In the genomic region with DNA sequence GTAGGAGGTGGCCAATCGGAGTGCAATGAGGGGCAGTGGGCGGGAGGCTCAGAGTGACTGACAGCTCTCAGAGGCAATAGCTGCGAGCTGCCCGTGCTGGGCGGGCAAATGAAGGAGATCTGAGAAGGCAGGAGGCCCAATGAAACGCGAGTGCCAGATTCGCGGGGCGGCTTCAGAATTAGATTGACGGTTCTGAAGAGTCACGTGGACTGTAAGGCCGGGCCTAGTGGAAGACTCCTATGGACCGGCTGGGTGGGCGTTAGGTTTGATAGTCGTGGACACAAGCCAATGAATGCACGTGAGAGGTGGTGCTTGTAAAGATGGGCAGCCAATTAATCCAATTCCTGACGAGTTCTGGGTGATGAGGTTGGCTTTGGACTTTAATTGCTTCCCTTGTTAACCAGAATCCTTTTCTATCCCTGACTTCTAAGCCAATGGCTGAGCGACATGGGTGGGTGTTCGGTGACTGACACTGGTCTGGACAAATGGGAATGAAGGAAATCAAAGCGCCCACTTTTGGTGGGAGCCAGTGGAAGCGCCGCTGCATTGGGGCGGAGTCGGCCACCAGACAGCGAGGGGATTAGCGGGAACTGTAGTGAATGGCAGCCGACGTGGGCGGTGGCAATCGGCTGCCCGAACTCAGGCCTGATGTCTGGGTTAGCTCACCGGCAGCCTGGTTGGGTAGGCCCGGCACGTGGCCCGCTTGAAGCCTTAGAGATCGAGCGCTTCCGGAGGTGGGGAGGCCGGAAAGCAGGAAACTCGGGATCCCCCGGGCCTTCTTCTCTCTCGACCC, we compare ENCODE assay signal across 8 cellular contexts. TPM values are rescaled to one million over a fixed set of nuclear protein-coding genes. Genes with fewer than 3 reads are reported as not detected.
DNase-seq lines count a peak whose midpoint lies in the region; ATAC-seq, FAIRE-seq and TF ChIP-seq lines count a peak whose summit lies in the region.

No MANE protein-coding gene starts in this region.

- H3K4me1 Mint-ChIP-seq in brain: peaks cover 44% of the 10 kb centered on the region

- peak overlapping the region; percentile 15; the same call in 2 of the 3 replicates for H3K4me3 ChIP-seq in A549
- H3K4me3 ChIP-seq in gastrocnemius medialis: peak overlapping the region; percentile 36 to 81 (median 44)

- H3K27me3 Mint-ChIP-seq in brain: peaks cover 17% of the 10 kb centered on the region

- DNase-seq in A549 (ENCODE audit: low read depth in 1 of 2, low spot score in 1 of 2) (peak; percentile 97 to 100), NCI-H2107 treated with DMSO at 0.1 percent for 48 hours (lab: John Stamatoyannopoulos, UW; ENCODE audit: unreplicated experiment) (peak; percentile 99), iPS DF 19.7 (ENCODE audit: low read depth, low spot score) (peak; percentile 99), gastrocnemius medialis (peak; percentile 100)

- TF ChIP-seq RAD21 in A549 (conservative IDR thresholded peaks at IDR 0.05 in 1 of 2, IDR thresholded peaks at IDR 0.05 in 1 of 2): no peak

- peaks cover 15% of the 10 kb centered on the region; the same call in 2 of the 3 replicates for H3K4me1 ChIP-seq in A549
- H3K4me1 ChIP-seq in gastrocnemius medialis: peaks cover 20 to 24% of the 10 kb centered on the region in 2 donors

- peak overlapping the region; percentile 72 to 87 (median 76) for H3K4me3 Mint-ChIP-seq in brain

- no peaks in the 10 kb centered on the region for H3K9me3 ChIP-seq in A549
- no peaks in the 10 kb centered on the region for H3K9me3 ChIP-seq in gastrocnemius medialis

- H3K27ac ChIP-seq in A549 (peak overlapping the region; percentile 68 to 87), gastrocnemius medialis (peak overlapping the region; percentile 84 to 91 (median 86))

- peaks cover 0 to 19% of the 10 kb centered on the region in 2 donors for H3K36me3 ChIP-seq in gastrocnemius medialis

- peaks cover 0 to 5% (median 0%) of the 10 kb centered on the region in 5 experiments for H3K9me3 Mint-ChIP-seq in brain

- intact Hi-C loops in gastrocnemius medialis (cut with DNase I; ENCODE audit: low total_unique reads): loop anchor here (1.0 to 10.0 kb wide), 5 partner anchors 32 to 210 kb away; a partner anchor contains a TSS

- TF ChIP-seq POLR2A in A549 (IDR thresholded peaks at IDR 0.05; ENCODE audit: low read length) (peak; percentile 17; the same call in 1 of the 2 replicates), gastrocnemius medialis (IDR thresholded peaks at IDR 0.05) (no peak)

- peak overlapping the region; percentile 89 to 97 (median 97) for H3K27ac Mint-ChIP-seq in brain

- H3K36me3 Mint-ChIP-seq in brain: peaks cover 33% of the 10 kb centered on the region

- TF ChIP-seq CTCF in A549 (IDR thresholded peaks at IDR 0.05) (no peak), brain (conservative IDR thresholded peaks at IDR 0.05) (no peak), gastrocnemius medialis (IDR thresholded peaks at IDR 0.05 in 4 of 5, conservative IDR thresholded peaks at IDR 0.05 in 1 of 5) (peak in 1 of 5 experiments; percentile 13)

- no peak for TF ChIP-seq EP300 in A549 (IDR thresholded peaks at IDR 0.05)

- H3K4me2 ChIP-seq in A549: peak overlapping the region; percentile 51

- in situ Hi-C loops in gastrocnemius medialis (cut with MboI; ENCODE audit: low sequenced_read_pairs in 4 of 4): no loop called here

- FAIRE-seq in A549 (lab: Jason Lieb, UNC) (no peak), TTC549 (lab: Jason Lieb, UNC) (peak; percentile 99)

- ATAC-seq in A549 (peak; percentile 95 to 96), GM18861 (IDR thresholded peaks at IDR 0.05; ENCODE audit: unreplicated experiment) (peak; percentile 80), HG03066 (IDR thresholded peaks at IDR 0.05; ENCODE audit: low read depth, unreplicated experiment) (peak; percentile 88), gastrocnemius medialis (peak; percentile 92 to 95)

- WGBS in A549 (ENCODE audit: missing lambda C conversion rate): 4% methylated on average over 34 of the region's 43 CpGs

- POLR2A ChIA-PET in A549 (lab: Yijun Ruan, JAX): interaction anchor here (0.7 to 1.2 kb wide), 5 partner anchors 11 to 64 kb away, joined by 3 to 6 read pairs (median 4); a partner anchor contains a TSS

- CTCF ChIA-PET in A549 (lab: Yijun Ruan, JAX): interaction anchor here (1.0 to 1.4 kb wide), 2 partner anchors 9 to 207 kb away, joined by 3 to 4 read pairs; no protein-coding TSS in a partner anchor

- H3K27me3 ChIP-seq in gastrocnemius medialis: no peaks in the 10 kb centered on the region

TF ChIP-seq in A549, 52 proteins besides CTCF, POLR2A, EP300 and RAD21 (continues in another document):
- TF ChIP-seq CHD4 (IDR thresholded peaks at IDR 0.05; ENCODE audit: borderline replicate concordance) (no peak), ZSCAN20 (CRISPR knock-in tag; IDR thresholded peaks at IDR 0.05) (peak; percentile 87), SREBF2 (IDR thresholded peaks at IDR 0.05) (no peak), TP53 (CRISPR knock-in tag; IDR thresholded peaks at IDR 0.05) (peak; percentile 86), CBX2 (IDR thresholded peaks at IDR 0.05; ENCODE audit: borderline replicate concordance, low read depth) (no peak), EHF (CRISPR knock-in tag; IDR thresholded peaks at IDR 0.05) (peak; percentile 70; the same call in 1 of the 2 replicates), HOXA7 (CRISPR knock-in tag; IDR thresholded peaks at IDR 0.05) (no peak), ZFP36 (IDR thresholded peaks at IDR 0.05; ENCODE audit: borderline replicate concordance, partially characterized antibody) (no peak), MAFK (IDR thresholded peaks at IDR 0.05; ENCODE audit: partially characterized antibody) (no peak), HEYL (CRISPR knock-in tag; IDR thresholded peaks at IDR 0.05) (0 out of 2 replicates have a peak, but pooled peaks have one; percentile 60), NPAS2 (CRISPR knock-in tag; IDR thresholded peaks at IDR 0.05; ENCODE audit: borderline replicate concordance) (peak; percentile 39; the same call in 1 of the 2 replicates), RCOR1 (IDR thresholded peaks at IDR 0.05; ENCODE audit: low read depth, low read length) (no peak), SMC3 (IDR thresholded peaks at IDR 0.05) (no peak), ESRRA (IDR thresholded peaks at IDR 0.05; ENCODE audit: borderline replicate concordance, low read length) (no peak), HOXB5 (CRISPR knock-in tag; IDR thresholded peaks at IDR 0.05) (peak; percentile 93)
- TF ChIP-seq, protein P1, sequence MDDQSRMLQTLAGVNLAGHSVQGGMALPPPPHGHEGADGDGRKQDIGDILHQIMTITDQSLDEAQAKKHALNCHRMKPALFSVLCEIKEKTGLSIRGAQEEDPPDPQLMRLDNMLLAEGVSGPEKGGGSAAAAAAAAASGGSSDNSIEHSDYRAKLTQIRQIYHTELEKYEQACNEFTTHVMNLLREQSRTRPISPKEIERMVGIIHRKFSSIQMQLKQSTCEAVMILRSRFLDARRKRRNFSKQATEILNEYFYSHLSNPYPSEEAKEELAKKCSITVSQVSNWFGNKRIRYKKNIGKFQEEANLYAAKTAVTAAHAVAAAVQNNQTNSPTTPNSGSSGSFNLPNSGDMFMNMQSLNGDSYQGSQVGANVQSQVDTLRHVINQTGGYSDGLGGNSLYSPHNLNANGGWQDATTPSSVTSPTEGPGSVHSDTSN (IDR thresholded peaks at IDR 0.05): peak; percentile 97

RNA-seq across cellular contexts. Expression of a gene that starts 0.5 kb away (rescaled TPM):
- polyA plus RNA-seq in A549 (2011; rRNA removed) (45.6 and 54.3 TPM in 2 replicates), A549 (2017; fragmentation: RNase III; extraction: RNeasy Plus Mini Kit Qiagen cat#74134 plus additional on column Dnase treatment) (177 to 192 TPM (median 183 TPM) in 3 replicates), brain (ENCODE audit: insufficient read depth, low read depth, low replicate concordance) (471 TPM)
- polyA plus RNA-seq in A549 (2012; cell fraction: cytosol; rRNA removed): 76.2 and 118 TPM in 2 replicates
- 118 and 127 TPM in 2 replicates for polyA plus RNA-seq in A549 (2012; cell fraction: nucleus; rRNA removed)
- polyA minus RNA-seq in A549 (2011; rRNA and poly(A)+ RNA removed): 66.9 and 90.9 TPM in 2 replicates
- 100 to 1,000 TPM in 1 of 4 donors, 10 to 100 TPM in 3; 49.1 to 124 (median 85.6) TPM for total RNA-seq in gastrocnemius medialis

RNA-seq across cellular contexts. Expression of a gene that starts 8.4 kb away (rescaled TPM):
- polyA plus RNA-seq in A549 (2011; rRNA removed) (0.09 and 0.17 TPM in 2 replicates), A549 (2017; fragmentation: RNase III; extraction: RNeasy Plus Mini Kit Qiagen cat#74134 plus additional on column Dnase treatment) (0.15 to 0.26 TPM (median 0.22 TPM) in 3 replicates), brain (ENCODE audit: insufficient read depth, low read depth, low replicate concordance) (1.1 TPM)
- 0.30 and 0.43 TPM in 2 replicates for polyA plus RNA-seq in A549 (2012; cell fraction: cytosol; rRNA removed)
- polyA plus RNA-seq in A549 (2012; cell fraction: nucleus; rRNA removed): 1.3 and 1.5 TPM in 2 replicates
- polyA minus RNA-seq in A549 (2011; rRNA and poly(A)+ RNA removed): not detected in 2 replicates
- total RNA-seq in gastrocnemius medialis: under 1 TPM in 1 of 4 donors, not detected in 3; 0.42 TPM

RNA-seq across cellular contexts. Expression of a gene that starts 32.2 kb away (rescaled TPM):
- 32.1 and 39.0 TPM in 2 replicates for polyA plus RNA-seq in A549 (2011; rRNA removed)
- 61.9 and 70.5 TPM in 2 replicates for polyA plus RNA-seq in A549 (2012; cell fraction: cytosol; rRNA removed)
- polyA plus RNA-seq in A549 (2012; cell fraction: nucleus; rRNA removed): 47.2 and 62.0 TPM in 2 replicates
- polyA plus RNA-seq in A549 (2017; fragmentation: RNase III; extraction: RNeasy Plus Mini Kit Qiagen cat#74134 plus additional on column Dnase treatment): 75.0 to 76.8 TPM (median 75.3 TPM) in 3 replicates
- polyA minus RNA-seq in A549 (2011; rRNA and poly(A)+ RNA removed): 34.1 TPM in 2 replicates
- 128 TPM for polyA plus RNA-seq in brain (ENCODE audit: insufficient read depth, low read depth, low replicate concordance)
- total RNA-seq in gastrocnemius medialis: 10 to 100 TPM; 11.4 to 34.8 (median 22.4) TPM

RNA-seq across cellular contexts. Expression of a gene that starts 34.5 kb away (rescaled TPM):
- polyA plus RNA-seq in A549 (2011; rRNA removed) (3.3 and 7.3 TPM in 2 replicates), A549 (2017; fragmentation: RNase III; extraction: RNeasy Plus Mini Kit Qiagen cat#74134 plus additional on column Dnase treatment) (15.5 to 18.6 TPM (median 18.2 TPM) in 3 replicates), brain (ENCODE audit: insufficient read depth, low read depth, low replicate concordance) (129 TPM)
- 6.0 and 7.7 TPM in 2 replicates for polyA plus RNA-seq in A549 (2012; cell fraction: cytosol; rRNA removed)
- 8.3 and 9.4 TPM in 2 replicates for polyA plus RNA-seq in A549 (2012; cell fraction: nucleus; rRNA removed)
- 6.6 and 14.3 TPM in 2 replicates for polyA minus RNA-seq in A549 (2011; rRNA and poly(A)+ RNA removed)
- total RNA-seq in gastrocnemius medialis: 10 to 100 TPM; 61.7 to 73.6 (median 65.0) TPM

RNA-seq across cellular contexts. Expression of a gene that starts 38.9 kb away (rescaled TPM):
- polyA plus RNA-seq in A549 (2011; rRNA removed) (1.9 TPM in 2 replicates), A549 (2017; fragmentation: RNase III; extraction: RNeasy Plus Mini Kit Qiagen cat#74134 plus additional on column Dnase treatment) (4.2 to 5.7 TPM (median 4.5 TPM) in 3 replicates), brain (ENCODE audit: insufficient read depth, low read depth, low replicate concordance) (5.4 TPM)
- polyA plus RNA-seq in A549 (2012; cell fraction: cytosol; rRNA removed): 5.1 and 7.9 TPM in 2 replicates
- 3.7 and 5.7 TPM in 2 replicates for polyA plus RNA-seq in A549 (2012; cell fraction: nucleus; rRNA removed)
- 0.79 and 1.2 TPM in 2 replicates for polyA minus RNA-seq in A549 (2011; rRNA and poly(A)+ RNA removed)
- total RNA-seq in gastrocnemius medialis: under 1 TPM in 1 of 4 donors, not detected in 3; 0.75 TPM

Comparison
In these comparisons a context has a peak if more than half of its experiments do, and no peak if none do; other contexts are left out.
1. Peak in every context shown above with its lines: DNase-seq, ATAC-seq, H3K4me3 ChIP-seq and H3K27ac ChIP-seq.